In genomic region chr12:42962384-42962783, GRCh38 we compare ENCODE assay signal across 23 cellular contexts.
"Had no signal": no experiment of that assay in that cellular context is flagged by ENCODE, and none has a peak within 500 bp of the region (broad histone marks: within the 10 kb centered on the region; RNA-seq: fewer than 3 reads in every experiment).

No MANE protein-coding gene starts in this region.

- H3K27me3 ChIP-seq: body of pancreas, esophagus squamous epithelium, hepatocyte, sigmoid colon, spleen, upper lobe of left lung had no signal

- H3K36me3 Mint-ChIP-seq: activated naive CD8-positive, alpha-beta T cell treated with anti-CD3 and anti-CD28 coated beads, Interleukin-2, amount 10 ng/mL, durations not matched to agents 7 days and 5 days; stimulated activated memory B cell treated with anti-CD40 and anti-IgM and Interleukin-4, amounts not matched to agents 10 μg/mL and 1 μg/mL and 100 μg/mL, for 72 hours had no signal

- H3K27ac Mint-ChIP-seq: activated CD8-positive, alpha-beta T cell treated with anti-CD3 and anti-CD28 coated beads for 36 hours; activated naive CD8-positive, alpha-beta T cell treated with anti-CD3 and anti-CD28 coated beads, Interleukin-2, amount 10 ng/mL, durations not matched to agents 7 days and 5 days; activated T-cell treated with anti-CD3 and anti-CD28 coated beads, Interleukin-2, amount 50 U/mL, for 24 hours; activated T-helper 2 cell treated with anti-CD3 and anti-CD28 coated beads, Interferon-gamma antibody, Interleukin-2, Interleukin-4, amounts not matched to agents 10 μg/mL and 5 μg/mL and 100 μg/mL, durations not matched to agents 14 hours and 24 hours and 36 hours; nephron progenitor cell; stimulated activated memory B cell treated with anti-CD40 and anti-IgM and Interleukin-4, amounts not matched to agents 10 μg/mL and 1 μg/mL and 100 μg/mL, for 72 hours had no signal

- H3K9me3 ChIP-seq: body of pancreas, esophagus squamous epithelium, lower lobe of right lung, sigmoid colon, spleen, thoracic aorta, upper lobe of left lung had no signal

- H3K27ac ChIP-seq: esophagus squamous epithelium, hepatocyte, sigmoid colon, spleen, thoracic aorta had no signal

- DNase-seq: activated CD4-positive, alpha-beta T cell treated with anti-CD3 and anti-CD28 coated beads for 48 hours; activated CD4-positive, CD25-positive, alpha-beta regulatory T cell; activated CD8-positive, alpha-beta T cell treated with anti-CD3 and anti-CD28 coated beads for 36 hours; activated naive CD4-positive, alpha-beta T cell treated with Interleukin-2 at 50 U/mL for 16 hours; activated naive CD8-positive, alpha-beta T cell treated with anti-CD3 and anti-CD28 coated beads, Interleukin-2, amount 10 ng/mL, durations not matched to agents 7 days and 5 days; activated T-cell treated with anti-CD3 and anti-CD28 coated beads, Interleukin-2, amount 50 U/mL, for 24 hours; amygdala; body of pancreas; central memory CD4-positive, alpha-beta T cell; esophagus squamous epithelium; lower lobe of right lung; nephron progenitor cell; nucleus accumbens; sigmoid colon; spleen; stimulated activated CD4-positive, alpha-beta T cell treated with anti-CD3 and anti-CD28 coated beads, Interleukin-4, amount 100 ng/mL, for 4 hours; T-helper 1 cell; T-helper 9 cell; upper lobe of left lung had no signal

- H3K4me3 ChIP-seq: body of pancreas, esophagus squamous epithelium, hepatocyte, lower lobe of right lung, sigmoid colon, spleen, thoracic aorta, upper lobe of left lung had no signal

- H3K4me1 ChIP-seq: sigmoid colon, spleen had no signal

- H3K9me3 Mint-ChIP-seq: activated CD8-positive, alpha-beta T cell treated with anti-CD3 and anti-CD28 coated beads for 36 hours; activated naive CD8-positive, alpha-beta T cell treated with anti-CD3 and anti-CD28 coated beads, Interleukin-2, amount 10 ng/mL, durations not matched to agents 7 days and 5 days; activated T-cell treated with anti-CD3 and anti-CD28 coated beads, Interleukin-2, amount 50 U/mL, for 24 hours; nephron progenitor cell; stimulated activated memory B cell treated with anti-CD40 and anti-IgM and Interleukin-4, amounts not matched to agents 10 μg/mL and 1 μg/mL and 100 μg/mL, for 72 hours had no signal

- H3K27me3 Mint-ChIP-seq: activated CD8-positive, alpha-beta T cell treated with anti-CD3 and anti-CD28 coated beads for 36 hours; activated naive CD8-positive, alpha-beta T cell treated with anti-CD3 and anti-CD28 coated beads, Interleukin-2, amount 10 ng/mL, durations not matched to agents 7 days and 5 days; activated T-cell treated with anti-CD3 and anti-CD28 coated beads, Interleukin-2, amount 50 U/mL, for 24 hours; stimulated activated memory B cell treated with anti-CD40 and anti-IgM and Interleukin-4, amounts not matched to agents 10 μg/mL and 1 μg/mL and 100 μg/mL, for 72 hours had no signal

- H3K4me1 Mint-ChIP-seq: activated naive CD8-positive, alpha-beta T cell treated with anti-CD3 and anti-CD28 coated beads, Interleukin-2, amount 10 ng/mL, durations not matched to agents 7 days and 5 days; stimulated activated memory B cell treated with anti-CD40 and anti-IgM and Interleukin-4, amounts not matched to agents 10 μg/mL and 1 μg/mL and 100 μg/mL, for 72 hours had no signal

- H3K4me3 Mint-ChIP-seq: activated CD8-positive, alpha-beta T cell treated with anti-CD3 and anti-CD28 coated beads for 36 hours; activated naive CD8-positive, alpha-beta T cell treated with anti-CD3 and anti-CD28 coated beads, Interleukin-2, amount 10 ng/mL, durations not matched to agents 7 days and 5 days; activated T-cell treated with anti-CD3 and anti-CD28 coated beads, Interleukin-2, amount 50 U/mL, for 24 hours; nephron progenitor cell; stimulated activated memory B cell treated with anti-CD40 and anti-IgM and Interleukin-4, amounts not matched to agents 10 μg/mL and 1 μg/mL and 100 μg/mL, for 72 hours had no signal

- H3K36me3 ChIP-seq: esophagus squamous epithelium, lower lobe of right lung, sigmoid colon, spleen, thoracic aorta, upper lobe of left lung had no signal

- ATAC-seq: activated CD8-positive, alpha-beta T cell treated with anti-CD3 and anti-CD28 coated beads for 36 hours; body of pancreas; stimulated activated memory B cell treated with anti-CD40 and anti-IgM and Interleukin-4, amounts not matched to agents 10 μg/mL and 1 μg/mL and 100 μg/mL, for 72 hours had no signal
